In genomic region chr2:188295067-188295685, GRCh38 we compare ENCODE assay signal across 13 cellular contexts. TPM values are rescaled to one million over a fixed set of nuclear protein-coding genes. Genes with fewer than 3 reads are reported as not detected.
DNase-seq lines count a peak whose midpoint lies in the region; ATAC-seq, FAIRE-seq and TF ChIP-seq lines count a peak whose summit lies in the region.
"Had no signal": no experiment of that assay in that cellular context is flagged by ENCODE, and none has a peak within 500 bp of the region (broad histone marks: within the 10 kb centered on the region; RNA-seq: fewer than 3 reads in every experiment).

No MANE protein-coding gene starts in this region.

- no peak overlapping the region for H2AFZ ChIP-seq in endothelial cell of umbilical vein (ENCODE audit: low read depth, low read length)

- peak overlapping the region; percentile 55 to 97 for H3K27ac ChIP-seq in A549
- H3K27ac ChIP-seq in endothelial cell of umbilical vein (ENCODE audit: insufficient read depth, low read depth, low read length) = peak overlapping the region; percentile 86

- peaks cover 30% of the 10 kb centered on the region for H3K4me1 ChIP-seq in A549
- H3K4me1 ChIP-seq in endothelial cell of umbilical vein (ENCODE audit: control insufficient read depth, extremely low read depth, insufficient read depth, low read length) = peaks cover 30% of the 10 kb centered on the region

- H4K20me1 ChIP-seq in endothelial cell of umbilical vein (replicated peaks; ENCODE audit: control insufficient read depth, extremely low read depth, insufficient read depth, low read length) = no peaks in the 10 kb centered on the region

- H3K4me1 Mint-ChIP-seq in nephron = peaks cover 31% of the 10 kb centered on the region
- H3K4me1 Mint-ChIP-seq: activated B cell treated with CpG ODN at 0.5 μM for 24 hours had no signal

- intact Hi-C loops in endothelial cell of umbilical vein (cut with micrococcal nuclease) = loop anchor here (1.0 to 10.0 kb wide), 2 partner anchors 8 to 710 kb away; no protein-coding TSS in a partner anchor
- intact Hi-C loops in posterior vena cava (cut with DNase I) = no loop called here

- no peaks in the 10 kb centered on the region for H3K36me3 ChIP-seq in endothelial cell of umbilical vein (ENCODE audit: control insufficient read depth in 2 of 2, extremely low read depth in 1 of 2, insufficient read depth in 2 of 2, low read length in 2 of 2)

- no peak for ATAC-seq in A549
- no peak for ATAC-seq in GM21723 (IDR thresholded peaks at IDR 0.05; ENCODE audit: unreplicated experiment)
- ATAC-seq in HG03354 (IDR thresholded peaks at IDR 0.05; ENCODE audit: poor library complexity, severe bottlenecking, unreplicated experiment) = no peak

- no peak for DNase-seq in A549 (ENCODE audit: low read depth in 1 of 2, low spot score in 1 of 2)
- DNase-seq in endothelial cell of umbilical vein (ENCODE audit: low read depth, low spot score) = peak; percentile 27
- no peak for DNase-seq in NCI-H510A (lab: John Stamatoyannopoulos, UW)
- DNase-seq in posterior vena cava (ENCODE audit: low spot score) = no peak
- DNase-seq: activated B cell treated with CpG ODN at 0.5 μM for 24 hours, caudate nucleus, GF-D8, NCI-H2227 treated with DMSO at 0.1 percent for 48 hours, RPMI8226 had no signal

- H3K9ac ChIP-seq in endothelial cell of umbilical vein (replicated peaks; ENCODE audit: extremely low read depth, insufficient read depth, low read length) = peak overlapping the region; percentile 92

- H3K27ac Mint-ChIP-seq in nephron = peak overlapping the region in 1 of 3 experiments; percentile 97
- H3K27ac Mint-ChIP-seq: activated B cell treated with CpG ODN at 0.5 μM for 24 hours had no signal

- peaks cover 4% of the 10 kb centered on the region for H3K27me3 Mint-ChIP-seq in nephron (ENCODE audit: low read depth)

- no peak for FAIRE-seq in A549 (lab: Jason Lieb, UNC)
- FAIRE-seq in endothelial cell of umbilical vein (lab: Jason Lieb, UNC) = no peak

- peaks cover 5% of the 10 kb centered on the region for H3K36me3 Mint-ChIP-seq in nephron (ENCODE audit: low read depth)

- dilution Hi-C loops in endothelial cell of umbilical vein (cut with MboI; ENCODE audit: extremely low pct_ligation_motif_present, low sequenced_read_pairs) = no loop called here

- H3K9me3 ChIP-seq in A549 = peaks cover 10% of the 10 kb centered on the region
- no peaks in the 10 kb centered on the region for H3K9me3 ChIP-seq in endothelial cell of umbilical vein (replicated peaks; ENCODE audit: control insufficient read depth, insufficient read depth, low read length)

- BruUV-seq in endothelial cell of umbilical vein (replicated peaks; lab: Mats Ljungman, UMichigan) = no TSS peak

- WGBS in A549 (ENCODE audit: missing lambda C conversion rate) = 11% methylated on average over 3 of the region's 3 CpGs

- no peaks in the 10 kb centered on the region for H3K27me3 ChIP-seq in endothelial cell of umbilical vein (ENCODE audit: control insufficient read depth in 2 of 2, insufficient read depth in 2 of 2, low read length in 2 of 2)

- TF ChIP-seq RAD21 in A549 (conservative IDR thresholded peaks at IDR 0.05 in 1 of 2, IDR thresholded peaks at IDR 0.05 in 1 of 2) (no peak), Ishikawa (IDR thresholded peaks at IDR 0.05; ENCODE audit: low read depth) (no peak)

- peaks cover 55% of the 10 kb centered on the region for H3K79me2 ChIP-seq in endothelial cell of umbilical vein (ENCODE audit: control insufficient read depth, insufficient read depth, low read length)

- CTCF ChIA-PET in A549 (lab: Yijun Ruan, JAX) = interaction anchor here (0.6 to 1.3 kb wide), 3 partner anchors 75 to 217 kb away, joined by 3 to 4 read pairs (median 3); no protein-coding TSS in a partner anchor
- CTCF ChIA-PET in endothelial cell of umbilical vein (lab: Charles Lee) = interaction anchor here (0.6 to 6.5 kb wide), 5 partner anchors 9 to 219 kb away, joined by 3 to 122 read pairs (median 3); no protein-coding TSS in a partner anchor

- H3K4me3 ChIP-seq in A549 (peak overlapping the region; percentile 84), endothelial cell of umbilical vein (replicated peaks in 1 of 3; ENCODE audit: insufficient read depth in 1 of 3, low read depth in 1 of 3, low read length in 3 of 3) (peak overlapping the region in 2 of 3 experiments; percentile 77 to 81)

- H3K9me3 Mint-ChIP-seq in nephron = peaks cover 2% of the 10 kb centered on the region

- H3K4me2 ChIP-seq in A549 = peak overlapping the region; percentile 98
- H3K4me2 ChIP-seq in endothelial cell of umbilical vein (ENCODE audit: insufficient read depth, low read length) = peak overlapping the region; percentile 98

- TF ChIP-seq CTCF in A549 (IDR thresholded peaks at IDR 0.05) = no peak
- no peak for TF ChIP-seq CTCF in endothelial cell of umbilical vein (IDR thresholded peaks at IDR 0.05; ENCODE audit: extremely low read depth in 1 of 2, insufficient read depth in 1 of 2, low read depth in 1 of 2, low read length in 2 of 2)
- TF ChIP-seq CTCF in nephron (IDR thresholded peaks at IDR 0.05; ENCODE audit: unreplicated experiment in 3 of 3) = no peak

- TF ChIP-seq EP300 in A549 (IDR thresholded peaks at IDR 0.05) (no peak), Ishikawa (IDR thresholded peaks at IDR 0.05; ENCODE audit: borderline replicate concordance) (no peak)

- TF ChIP-seq POLR2A in A549 (IDR thresholded peaks at IDR 0.05; ENCODE audit: low read length) (no peak), endothelial cell of umbilical vein (IDR thresholded peaks at IDR 0.05; ENCODE audit: low read depth, low read length) (no peak)

- no peaks in the 10 kb centered on the region for H3K9me1 ChIP-seq in endothelial cell of umbilical vein (replicated peaks; ENCODE audit: control insufficient read depth, extremely low read depth, insufficient read depth, low read length)

- POLR2A ChIA-PET in A549 (lab: Yijun Ruan, JAX) = no interaction called here
- POLR2A ChIA-PET in endothelial cell of umbilical vein (lab: Charles Lee) = no interaction called here

- H3K4me3 Mint-ChIP-seq in nephron = peak overlapping the region; percentile 30 to 98 (median 48)
- H3K4me3 Mint-ChIP-seq: activated B cell treated with CpG ODN at 0.5 μM for 24 hours had no signal

TF ChIP-seq in A549, 52 proteins besides CTCF, POLR2A, EP300 and RAD21 (continues in another document):
- no peak for TF ChIP-seq FOSL2 (IDR thresholded peaks at IDR 0.05)
- TF ChIP-seq FOSL2 (CRISPR knock-in tag; IDR thresholded peaks at IDR 0.05) = no peak
- TF ChIP-seq MYC (IDR thresholded peaks at IDR 0.05; ENCODE audit: borderline replicate concordance, low read length) = no peak
- TF ChIP-seq CBX2 (IDR thresholded peaks at IDR 0.05; ENCODE audit: borderline replicate concordance, low read depth) = no peak
- no peak for TF ChIP-seq NPAS2 (CRISPR knock-in tag; IDR thresholded peaks at IDR 0.05; ENCODE audit: borderline replicate concordance)
- TF ChIP-seq FOXS1 (CRISPR knock-in tag; IDR thresholded peaks at IDR 0.05) = no peak

TF ChIP-seq in Ishikawa, 13 proteins besides CTCF, POLR2A, EP300 and RAD21:
- TF ChIP-seq NFIC (IDR thresholded peaks at IDR 0.05) = no peak
- 0 out of 2 replicates have a peak, but pooled peaks have one; percentile 21 for TF ChIP-seq CEBPB (IDR thresholded peaks at IDR 0.05)

TF ChIP-seq in endothelial cell of umbilical vein, 7 proteins besides CTCF, POLR2A, EP300 and RAD21:
- TF ChIP-seq POLR2AphosphoS5 (IDR thresholded peaks at IDR 0.05; ENCODE audit: insufficient read depth, low read depth, low read length) (no peak), FOS (IDR thresholded peaks at IDR 0.05; ENCODE audit: borderline replicate concordance, insufficient read depth, low read length) (no peak), MAX (IDR thresholded peaks at IDR 0.05; ENCODE audit: insufficient read depth, insufficient read length) (no peak), JUN (IDR thresholded peaks at IDR 0.05; ENCODE audit: borderline replicate concordance, insufficient read depth, insufficient read length, low read depth) (no peak), MYC (IDR thresholded peaks at IDR 0.05; ENCODE audit: low read depth, low read length) (no peak), EZH2 (IDR thresholded peaks at IDR 0.05; ENCODE audit: borderline replicate concordance, low read depth, low read length, severe bottlenecking) (no peak), GATA2 (IDR thresholded peaks at IDR 0.05; ENCODE audit: insufficient read depth, insufficient read length, low read depth, low read length) (no peak)

RNA-seq across cellular contexts. Expression of gene GULP1, which starts 3.5 kb away (rescaled TPM):
- polyA plus RNA-seq in A549 (2011; rRNA removed) (80.7 and 89.2 TPM in 2 replicates), A549 (2017; fragmentation: RNase III; extraction: RNeasy Plus Mini Kit Qiagen cat#74134 plus additional on column Dnase treatment) (30.7 to 31.5 TPM (median 31.4 TPM) in 3 replicates), endothelial cell of umbilical vein (24.4 and 24.7 TPM in 2 replicates)
- polyA plus RNA-seq in A549 (2012; cell fraction: cytosol; rRNA removed) = 17.5 and 19.2 TPM in 2 replicates
- 5.3 and 5.9 TPM in 2 replicates for polyA plus RNA-seq in A549 (2012; cell fraction: nucleus; rRNA removed)
- 39.9 and 46.2 TPM in 2 replicates for polyA minus RNA-seq in A549 (2011; rRNA and poly(A)+ RNA removed)
- total RNA-seq in endothelial cell of umbilical vein (43.0 and 53.8 TPM in 2 replicates), posterior vena cava (10 to 100 TPM; 25.9 to 63.2 TPM)
- polyA plus RNA-seq in endothelial cell of umbilical vein (2011; cell fraction: cytosol; rRNA removed) = 28.6 and 29.3 TPM in 2 replicates
- 38.7 and 44.8 TPM in 2 replicates for polyA plus RNA-seq in endothelial cell of umbilical vein (2011; cell fraction: nucleus; rRNA removed)
- 27.3 and 33.7 TPM in 2 replicates for polyA plus RNA-seq in endothelial cell of umbilical vein (2012)
- polyA minus RNA-seq in endothelial cell of umbilical vein = 54.1 and 69.8 TPM in 2 replicates
- polyA minus RNA-seq in endothelial cell of umbilical vein (2011; cell fraction: cytosol; rRNA and poly(A)+ RNA removed) = not detected
- 128 and 148 TPM in 2 replicates for polyA minus RNA-seq in endothelial cell of umbilical vein (2011; cell fraction: nucleus; rRNA and poly(A)+ RNA removed)
- total RNA-seq: activated B cell treated with CpG ODN at 0.5 μM for 24 hours had no signal
